In genomic region chr2:69572640-69573039, GRCh38 we compare ENCODE assay signal across 13 cellular contexts.
DNase-seq lines count a peak whose midpoint lies in the region; ATAC-seq and TF ChIP-seq lines count a peak whose summit lies in the region.
"Had no signal": no experiment of that assay in that cellular context is flagged by ENCODE, and none has a peak within 500 bp of the region (broad histone marks: within the 10 kb centered on the region; RNA-seq: fewer than 3 reads in every experiment).

No MANE protein-coding gene starts in this region.

- H3K4me1 Mint-ChIP-seq in CD8-positive, alpha-beta memory T cell = peaks cover 80 to 91% (median 89%) of the 10 kb centered on the region in 3 donors

- H3F3A ChIP-seq in PC-3 (ENCODE audit: low read length, unreplicated experiment) = peaks cover 4% of the 10 kb centered on the region

- H3K4me3 Mint-ChIP-seq in CD8-positive, alpha-beta memory T cell = peak overlapping the region in 3 of 7 donors; percentile 4 to 51 (median 20)
- H3K4me3 Mint-ChIP-seq: mesothelial cell of epicardium had no signal

- H3K4me3 ChIP-seq in CD8-positive, alpha-beta memory T cell (ENCODE audit: low read length) = no peak overlapping the region
- no peak overlapping the region for H3K4me3 ChIP-seq in PC-3 (ENCODE audit: low read length)
- H3K4me3 ChIP-seq in parathyroid adenoma (ENCODE audit: low read depth, low read length) = peak overlapping the region; percentile 3

- peaks cover 68% of the 10 kb centered on the region for H3K4me1 ChIP-seq in CD8-positive, alpha-beta memory T cell (ENCODE audit: insufficient read depth, low read length)
- H3K4me1 ChIP-seq in PC-3 (ENCODE audit: insufficient read depth, low read length) (peaks cover 51% of the 10 kb centered on the region), parathyroid adenoma (peaks cover 40% of the 10 kb centered on the region)

- H3K9me2 ChIP-seq in PC-3 (replicated peaks; ENCODE audit: low read length) = no peaks in the 10 kb centered on the region

- peak; percentile 64 for ATAC-seq in PC-3
- no peak for ATAC-seq in HG02571 (IDR thresholded peaks at IDR 0.05; ENCODE audit: unreplicated experiment)

- no peaks in the 10 kb centered on the region for H3K27me3 ChIP-seq in CD8-positive, alpha-beta memory T cell (ENCODE audit: insufficient read depth, low read length, poor library complexity, severe bottlenecking)
- H3K27me3 ChIP-seq in PC-3 (ENCODE audit: low read length) (no peaks in the 10 kb centered on the region), parathyroid adenoma (ENCODE audit: control insufficient read depth, insufficient read depth, low read length) (no peaks in the 10 kb centered on the region)

- no peaks in the 10 kb centered on the region for H3K9me3 Mint-ChIP-seq in CD8-positive, alpha-beta memory T cell
- H3K9me3 Mint-ChIP-seq: mesothelial cell of epicardium had no signal

- H3K36me3 Mint-ChIP-seq in CD8-positive, alpha-beta memory T cell = peaks cover 0 to 11% (median 2%) of the 10 kb centered on the region in 3 donors

- H3K79me2 ChIP-seq in PC-3 (ENCODE audit: low read length) (peaks cover 69% of the 10 kb centered on the region), parathyroid adenoma (peaks cover 75% of the 10 kb centered on the region)

- TF ChIP-seq CTCF in PC-3 (conservative IDR thresholded peaks at IDR 0.05; ENCODE audit: low read depth, low read length) (no peak), parathyroid adenoma (IDR thresholded peaks at IDR 0.05) (no peak)

- H3K9ac ChIP-seq in PC-3 (ENCODE audit: low read length) (no peak overlapping the region), parathyroid adenoma (no peak overlapping the region)

- H3K27me3 Mint-ChIP-seq in CD8-positive, alpha-beta memory T cell = no peaks in the 10 kb centered on the region

- peak overlapping the region; percentile 20 to 84 (median 70) for H3K27ac Mint-ChIP-seq in CD8-positive, alpha-beta memory T cell
- H3K27ac Mint-ChIP-seq: mesothelial cell of epicardium had no signal

- no peaks in the 10 kb centered on the region for H4K20me1 ChIP-seq in PC-3 (ENCODE audit: low read length)

- no peak for DNase-seq in CD8-positive, alpha-beta memory T cell
- DNase-seq in PC-3 (peak; percentile 68), epithelial cell of prostate (ENCODE audit: low read depth, low spot score) (no peak), C1 segment of cervical spinal cord (lab: John Stamatoyannopoulos, UW) (no peak), NCI-H187 treated with DMSO at 0.1 percent for 48 hours (lab: John Stamatoyannopoulos, UW) (no peak), COLO829 (ENCODE audit: low spot score) (no peak)
- DNase-seq: activated CD4-positive, alpha-beta T cell treated with anti-CD3 and anti-CD28 coated beads for 1 hour; amniotic stem cell; NCI-H1694; stimulated activated naive CD4-positive, alpha-beta T cell treated with Interleukin-2 at 50 U/mL for 16 hours had no signal

- H3K36me3 ChIP-seq in CD8-positive, alpha-beta memory T cell (ENCODE audit: insufficient read depth, low read length) = no peaks in the 10 kb centered on the region
- H3K36me3 ChIP-seq in PC-3 (ENCODE audit: low read depth, low read length) (no peaks in the 10 kb centered on the region), parathyroid adenoma (ENCODE audit: control insufficient read depth, insufficient read depth, low read length) (no peaks in the 10 kb centered on the region)

- H3K9me3 ChIP-seq in CD8-positive, alpha-beta memory T cell (ENCODE audit: low read length) = no peaks in the 10 kb centered on the region
- H3K9me3 ChIP-seq in PC-3 (ENCODE audit: low read length) (no peaks in the 10 kb centered on the region), parathyroid adenoma (ENCODE audit: control insufficient read depth, low read length) (no peaks in the 10 kb centered on the region)

- intact Hi-C loops in PC-3 (cut with micrococcal nuclease) = no loop called here

- peak overlapping the region; percentile 23; the same call in 1 of the 2 replicates for H2AFZ ChIP-seq in PC-3 (ENCODE audit: low read length)
- H2AFZ ChIP-seq in parathyroid adenoma = no peak overlapping the region

- POLR2A ChIA-PET in CD8-positive, alpha-beta memory T cell (lab: Charles Lee) = no interaction called here
- POLR2A ChIA-PET in PC-3 (lab: Charles Lee; ENCODE audit: unreplicated experiment) = no interaction called here

- BruUV-seq in PC-3 (replicated peaks; lab: Mats Ljungman, UMichigan) = no TSS peak

- CTCF ChIA-PET in CD8-positive, alpha-beta memory T cell (lab: Charles Lee) = interaction anchor here (2.5 kb wide), 1 partner anchor 8 kb away, joined by 19 read pairs; no protein-coding TSS in a partner anchor
- CTCF ChIA-PET in PC-3 (lab: Charles Lee) = interaction anchor here (0.6 kb wide), 1 partner anchor 184 kb away, joined by 4 read pairs; no protein-coding TSS in a partner anchor

- H3K4me2 ChIP-seq in PC-3 (ENCODE audit: low read length) (peak overlapping the region; percentile 58), parathyroid adenoma (ENCODE audit: low read length) (peak overlapping the region; percentile 2)

- no peak overlapping the region for H3K27ac ChIP-seq in CD8-positive, alpha-beta memory T cell (ENCODE audit: low read depth, low read length)
- peak overlapping the region; percentile 66 for H3K27ac ChIP-seq in PC-3 (ENCODE audit: low read length)
- H3K27ac ChIP-seq in epithelial cell of prostate = peak overlapping the region; percentile 38
- no peak overlapping the region for H3K27ac ChIP-seq in parathyroid adenoma

Comparison
In these comparisons a context has a peak if more than half of its experiments do, and no peak if none do; other contexts are left out.
1. H3K27ac ChIP-seq: peak in PC-3 (single experiment) and epithelial cell of prostate (single experiment); none in CD8-positive, alpha-beta memory T cell (single experiment) and parathyroid adenoma (single experiment).